1 cellular context compared by ENCODE assay signal in the genomic region with DNA sequence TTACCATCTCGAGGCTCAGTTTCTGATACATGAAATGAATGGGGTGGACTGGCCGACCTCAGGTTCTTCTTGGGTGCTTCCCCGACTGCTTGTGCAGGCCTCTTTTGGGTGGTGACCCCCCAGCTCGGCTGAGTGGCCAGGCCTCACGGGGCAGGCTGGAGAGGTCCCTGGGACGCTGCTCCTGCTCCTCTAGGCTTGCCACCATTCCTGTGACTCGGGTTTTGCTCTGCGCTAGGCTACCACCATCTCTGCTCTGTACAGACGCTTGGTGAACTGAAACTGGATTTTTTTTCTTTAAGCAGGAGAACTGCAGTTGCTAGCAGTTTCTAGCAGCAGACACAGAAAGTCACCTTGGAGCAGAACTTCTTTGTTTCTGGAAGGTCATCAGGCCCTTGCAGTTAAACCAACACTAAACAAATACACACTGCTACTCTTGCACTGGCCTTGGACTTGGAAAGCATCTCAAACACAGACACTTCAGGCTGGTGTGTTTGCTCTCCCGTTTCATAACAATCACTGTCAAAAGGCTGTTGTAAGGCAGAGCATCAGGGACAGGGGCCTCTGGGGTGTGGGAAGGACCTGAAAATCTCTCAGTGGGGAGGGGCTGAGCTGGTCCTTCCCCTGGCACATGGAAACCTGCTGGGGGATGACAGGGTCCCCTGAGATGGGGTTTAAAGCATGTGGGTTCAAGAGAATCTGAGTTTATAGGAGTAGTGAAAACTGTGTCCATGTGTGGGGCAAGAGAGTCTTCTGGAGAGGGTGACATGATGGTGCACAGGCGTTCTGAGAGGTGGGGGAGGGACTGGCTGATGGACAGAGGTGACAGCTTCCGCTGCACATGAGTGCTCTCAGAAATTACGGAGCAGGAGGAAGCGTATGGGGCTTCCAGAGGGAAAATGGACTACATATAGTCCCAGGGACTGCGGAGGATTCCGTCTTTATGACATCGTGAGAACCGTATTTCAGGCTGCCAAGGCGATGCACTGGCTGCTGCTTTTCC.
TF ChIP-seq lines count a peak whose summit lies in the region.

No MANE protein-coding gene starts in this region.

TF ChIP-seq in H1, 55 proteins besides CTCF, POLR2A, EP300 and RAD21:
- no peak for TF ChIP-seq RFX5 (IDR thresholded peaks at IDR 0.05; ENCODE audit: borderline replicate concordance, low read depth, low read length)
- no peak for TF ChIP-seq HDAC2 (IDR thresholded peaks at IDR 0.05; ENCODE audit: borderline replicate concordance in 1 of 2, low read depth in 2 of 2, low read length in 2 of 2)
- TF ChIP-seq EZH2 (IDR thresholded peaks at IDR 0.05; ENCODE audit: low read depth, low read length, severe bottlenecking): no peak
- TF ChIP-seq EGR1 (IDR thresholded peaks at IDR 0.05; ENCODE audit: borderline replicate concordance, low read depth, low read length): no peak
- TF ChIP-seq NRF1 (IDR thresholded peaks at IDR 0.05; ENCODE audit: low read depth, low read length): no peak
- no peak for TF ChIP-seq HDAC6 (IDR thresholded peaks at IDR 0.05; ENCODE audit: low read depth, low read length)
- no peak for TF ChIP-seq BRCA1 (IDR thresholded peaks at IDR 0.05; ENCODE audit: low read depth, low read length)
- TF ChIP-seq SIRT6 (IDR thresholded peaks at IDR 0.05; ENCODE audit: low read length): no peak
- TF ChIP-seq MAFK (IDR thresholded peaks at IDR 0.05; ENCODE audit: low read depth, low read length): no peak
- TF ChIP-seq YY1 (IDR thresholded peaks at IDR 0.05; ENCODE audit: low read depth, low read length): no peak
- no peak for TF ChIP-seq POLR2AphosphoS5 (IDR thresholded peaks at IDR 0.05; ENCODE audit: low read depth, low read length)
- no peak for TF ChIP-seq CBX8 (IDR thresholded peaks at IDR 0.05; ENCODE audit: borderline replicate concordance, low read depth, low read length)
- no peak for TF ChIP-seq KDM4A (IDR thresholded peaks at IDR 0.05; ENCODE audit: low read depth, low read length, severe bottlenecking)
- no peak for TF ChIP-seq SP2 (IDR thresholded peaks at IDR 0.05; ENCODE audit: low read length)
- TF ChIP-seq SUZ12 (IDR thresholded peaks at IDR 0.05; ENCODE audit: low read length): no peak
- TF ChIP-seq ATF3 (IDR thresholded peaks at IDR 0.05; ENCODE audit: insufficient read depth, low read depth, low read length): no peak
